26 cellular contexts compared by ENCODE assay signal in the genomic region with DNA sequence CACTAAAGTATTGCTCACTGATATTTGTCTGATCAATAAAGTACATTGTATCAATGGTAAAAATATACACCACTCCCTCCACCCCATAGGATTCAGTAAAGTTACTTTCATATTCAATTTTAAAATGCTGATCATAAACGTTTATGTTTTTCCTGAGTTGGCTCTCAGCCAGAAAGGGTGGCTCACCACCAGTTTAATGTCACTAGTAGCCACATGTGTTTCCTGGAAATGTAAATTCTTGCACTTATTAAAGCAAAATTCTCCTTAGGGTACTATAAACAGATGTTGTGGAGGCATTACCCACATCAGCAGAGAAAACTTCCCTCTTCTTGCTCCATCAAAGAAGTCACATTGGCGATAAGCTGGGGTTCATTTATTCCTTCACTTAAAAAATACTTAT.
"Had no signal": no experiment of that assay in that cellular context is flagged by ENCODE, and none has a peak within 500 bp of the region (broad histone marks: within the 10 kb centered on the region; RNA-seq: fewer than 3 reads in every experiment).

No MANE protein-coding gene starts in this region.

- H3K4me3 ChIP-seq: breast epithelium, colonic mucosa, Peyer's patch had no signal

- H3K27me3 ChIP-seq: breast epithelium, colonic mucosa, Peyer's patch had no signal

- H3K36me3 ChIP-seq: breast epithelium, colonic mucosa, Peyer's patch had no signal

- H3K9me3 ChIP-seq: breast epithelium, colonic mucosa, Peyer's patch had no signal

- H3K4me1 ChIP-seq: breast epithelium, colonic mucosa, Peyer's patch had no signal

- DNase-seq: activated CD4-positive, alpha-beta T cell treated with anti-CD3 and anti-CD28 coated beads for 4 hours; activated CD4-positive, alpha-beta T cell treated with anti-CD3 and anti-CD28 coated beads, Interleukin-2, amount 50 U/mL, for 4 hours; activated CD8-positive, alpha-beta memory T cell treated with anti-CD3 and anti-CD28 coated beads, Interleukin-2, amount 10 ng/mL, durations not matched to agents 7 days and 5 days; activated effector memory CD4-positive, alpha-beta T cell treated with Interleukin-2 at 50 U/mL for 16 hours; activated naive CD4-positive, alpha-beta T cell; activated T-cell treated with anti-CD3 and anti-CD28 coated beads, Interleukin-2, amount 50 U/mL, for 24 hours; aorta; caudate nucleus; colonic mucosa; Kasumi-1; NCI-H1092; NCI-H1417; NCI-H1930; NCI-H2171; NCI-H2227 treated with DMSO at 0.1 percent for 48 hours; NCI-H446 treated with DMSO at 0.1 percent for 48 hours; NCI-H524 treated with DMSO at 0.1 percent for 48 hours; NCI-H82; NK-92 treated with Interleukin-12 subunit alpha and Interleukin-12 subunit beta, amount 100 ng/mL, for 24 hours; Peyer's patch; SHP77; T-cell; T-helper 2 cell; T1000 had no signal

- H3K27ac ChIP-seq: breast epithelium, colonic mucosa, Peyer's patch had no signal

- ATAC-seq: activated CD4-positive, CD25-positive, alpha-beta regulatory T cell treated with anti-CD3 and anti-CD28 coated beads, Interleukin-2, amount 50 U/mL, for 24 hours; activated CD8-positive, alpha-beta memory T cell treated with anti-CD3 and anti-CD28 coated beads, Interleukin-2, amount 10 ng/mL, durations not matched to agents 7 days and 5 days; T-cell had no signal
